5 cellular contexts compared by ENCODE assay signal in the genomic region with DNA sequence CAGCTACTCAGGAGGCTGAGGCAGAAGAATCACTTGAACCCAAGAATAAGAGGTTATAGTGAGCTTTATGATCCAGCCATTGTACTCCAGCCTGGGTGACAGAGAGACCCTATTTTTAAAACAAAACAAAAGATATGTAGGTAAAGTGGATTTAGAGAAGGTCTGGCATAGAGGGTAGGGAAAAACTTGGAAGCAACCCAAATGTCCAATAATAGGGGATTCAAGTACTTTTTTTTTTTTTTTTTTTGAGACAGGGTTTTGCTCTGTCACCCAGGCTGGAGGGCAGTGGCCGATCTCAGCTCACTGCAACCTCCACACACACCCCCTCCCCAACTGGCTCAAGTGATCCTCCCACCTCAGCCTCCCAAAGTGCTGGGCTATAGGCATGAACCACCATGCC.
"Had no signal": no experiment of that assay in that cellular context is flagged by ENCODE, and none has a peak within 500 bp of the region (broad histone marks: within the 10 kb centered on the region; RNA-seq: fewer than 3 reads in every experiment).

No MANE protein-coding gene starts in this region.

- DNase-seq: IMR-90, KBM-7, KG1 had no signal

- H3K27ac ChIP-seq: HL-60 had no signal

- H3K4me3 ChIP-seq: K562 had no signal
